18 cellular contexts compared by ENCODE assay signal in the genomic region with DNA sequence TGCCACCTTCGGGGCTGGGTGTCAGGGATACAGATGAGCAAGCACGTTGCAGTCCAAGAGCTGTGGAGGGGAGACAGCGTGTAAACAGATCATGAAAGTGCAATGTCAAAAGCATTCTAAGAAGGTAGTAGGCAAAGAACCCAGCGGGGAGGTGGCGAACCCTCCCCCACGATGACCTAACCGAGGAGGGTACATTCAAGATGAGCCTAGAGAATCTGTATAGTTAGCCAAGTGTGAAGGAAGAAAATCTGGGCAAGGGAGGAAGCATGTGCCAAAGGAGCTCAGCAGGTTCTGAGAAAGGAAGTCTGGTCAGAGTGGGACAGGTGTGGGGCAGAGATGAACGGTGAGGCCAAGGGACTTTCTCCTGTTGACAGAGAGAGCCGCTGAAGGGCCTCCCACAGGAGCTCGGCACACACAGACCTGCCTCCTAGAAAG.
DNase-seq lines count a peak whose midpoint lies in the region; ATAC-seq and TF ChIP-seq lines count a peak whose summit lies in the region.
"Had no signal": no experiment of that assay in that cellular context is flagged by ENCODE, and none has a peak within 500 bp of the region (broad histone marks: within the 10 kb centered on the region; RNA-seq: fewer than 3 reads in every experiment).

No MANE protein-coding gene starts in this region.

- no peaks in the 10 kb centered on the region for H3K4me1 ChIP-seq in smooth muscle cell (ENCODE audit: low read depth)

- H4K20me1 ChIP-seq in smooth muscle cell (ENCODE audit: low read depth), result no peaks in the 10 kb centered on the region

- H3K27me3 ChIP-seq in kidney epithelial cell (ENCODE audit: control insufficient read depth, insufficient read depth, low read length) (no peaks in the 10 kb centered on the region), smooth muscle cell (ENCODE audit: low read depth) (no peaks in the 10 kb centered on the region)
- H3K27me3 ChIP-seq: cardiac muscle cell had no signal

- no peak overlapping the region for H2AFZ ChIP-seq in smooth muscle cell (ENCODE audit: low read depth)

- no peaks in the 10 kb centered on the region for H3K79me2 ChIP-seq in smooth muscle cell (ENCODE audit: low read depth)

- 81% methylated on average over 10 of the region's 10 CpGs for WGBS in smooth muscle cell (ENCODE audit: low lambda C conversion rate)

- no peak overlapping the region for H3K4me2 ChIP-seq in smooth muscle cell
- H3K4me2 ChIP-seq: KMS-11 had no signal

- peak; percentile 72 for ATAC-seq in GM21576 (IDR thresholded peaks at IDR 0.05; ENCODE audit: unreplicated experiment)
- ATAC-seq in HG02623 (IDR thresholded peaks at IDR 0.05; ENCODE audit: unreplicated experiment), result no peak
- ATAC-seq in HG02884 (IDR thresholded peaks at IDR 0.05; ENCODE audit: unreplicated experiment), result no peak
- ATAC-seq in HG03521 (IDR thresholded peaks at IDR 0.05; ENCODE audit: unreplicated experiment), result no peak

- no peaks in the 10 kb centered on the region for H3F3A ChIP-seq in smooth muscle cell (ENCODE audit: low read depth)

- no peak for TF ChIP-seq CTCF in GM13977 (IDR thresholded peaks at IDR 0.05; ENCODE audit: extremely low read depth, insufficient read depth, missing control alignments)
- TF ChIP-seq CTCF in kidney epithelial cell (IDR thresholded peaks at IDR 0.05; ENCODE audit: insufficient read depth, low read length, poor library complexity, severe bottlenecking), result no peak
- TF ChIP-seq CTCF in smooth muscle cell (IDR thresholded peaks at IDR 0.05; ENCODE audit: borderline replicate concordance, insufficient read depth, poor library complexity, severe bottlenecking), result no peak

- H3K36me3 ChIP-seq in kidney epithelial cell (ENCODE audit: control insufficient read depth, insufficient read depth, low read length), result no peaks in the 10 kb centered on the region
- H3K36me3 ChIP-seq in smooth muscle cell (ENCODE audit: low read depth), result no peaks in the 10 kb centered on the region
- H3K36me3 ChIP-seq: cardiac muscle cell had no signal

- H3K4me3 ChIP-seq in kidney epithelial cell (ENCODE audit: low read depth, low read length), result no peak overlapping the region
- H3K4me3 ChIP-seq in smooth muscle cell, result no peak overlapping the region
- H3K4me3 ChIP-seq: cardiac muscle cell had no signal

- H3K9me3 ChIP-seq in smooth muscle cell (replicated peaks; ENCODE audit: low read depth), result no peaks in the 10 kb centered on the region

- no peak overlapping the region for H3K9ac ChIP-seq in smooth muscle cell (ENCODE audit: low read depth)
- H3K9ac ChIP-seq: KMS-11 had no signal

- no peak overlapping the region for H3K27ac ChIP-seq in smooth muscle cell (ENCODE audit: low read depth)
- H3K27ac ChIP-seq: cardiac muscle cell, KMS-11 had no signal

- DNase-seq in GM13977 (ENCODE audit: low spot score) (peak; percentile 41), NCI-H2029 (lab: John Stamatoyannopoulos, UW) (peak; percentile 49), kidney epithelial cell (ENCODE audit: low read depth) (peak; percentile 12), smooth muscle cell (lab: John Stamatoyannopoulos, UW; ENCODE audit: unreplicated experiment) (no peak)
- DNase-seq: activated CD4-positive, CD25-positive, alpha-beta regulatory T cell treated with anti-CD3 and anti-CD28 coated beads, Interleukin-2, amount 50 U/mL, for 72 hours; CD4-positive, alpha-beta memory T cell; hippocampal formation; mesenchymal stem cell; NCI-H2227 treated with DMSO at 0.1 percent for 48 hours; posterior cingulate gyrus; SHP77 treated with DMSO at 0.1 percent for 48 hours; stimulated activated CD4-positive, alpha-beta T cell treated with anti-CD3 and anti-CD28 coated beads, Interleukin-1b, Interleukin-23, amount 100 ng/mL, for 48 hours had no signal

- in situ Hi-C loops in GM13977 (cut with MboI; ENCODE audit: low pct_unique_long_range_greater_than_20kb, low sequenced_read_pairs, unreplicated experiment), result no loop called here
